Comparison of ENCODE assay signal across 8 cellular contexts in genomic region chr15:101121511-101122090, GRCh38.
DNase-seq lines count a peak whose midpoint lies in the region; ATAC-seq, FAIRE-seq and TF ChIP-seq lines count a peak whose summit lies in the region.

No MANE protein-coding gene starts in this region.

- TF ChIP-seq EP300 in HepG2 (IDR thresholded peaks at IDR 0.05; ENCODE audit: low read depth in 2 of 2, low read length in 2 of 2) (no peak), HepG2 (CRISPR knock-in tag; IDR thresholded peaks at IDR 0.05; ENCODE audit: borderline replicate concordance) (no peak)

- H3K4me1 Mint-ChIP-seq in central memory CD8-positive, alpha-beta T cell = peaks cover 40% of the 10 kb centered on the region

- H3K4me3 Mint-ChIP-seq in central memory CD8-positive, alpha-beta T cell = peak overlapping the region; percentile 4

- no peaks in the 10 kb centered on the region for H3K79me2 ChIP-seq in HepG2 (ENCODE audit: insufficient read depth, low read length)

- TF ChIP-seq RAD21 in HepG2 (CRISPR knock-in tag; IDR thresholded peaks at IDR 0.05) = 0 out of 2 replicates have a peak, but pooled peaks have one; percentile 17

- DNase-seq in SK-N-MC (ENCODE audit: low read depth, low spot score) (no peak), HepG2 (ENCODE audit: low spot score) (no peak), LoVo (ENCODE audit: low spot score) (no peak), HuH-7 (ENCODE audit: low spot score) (no peak)
- no peak for DNase-seq in central memory CD8-positive, alpha-beta T cell (ENCODE audit: low spot score in 2 of 2)
- DNase-seq in stimulated activated CD4-positive, alpha-beta T cell treated with anti-CD3 and anti-CD28 coated beads, Interleukin-2, amount 100 ng/mL, for 24 hours = peak; percentile 37 to 53

- peaks cover 6% of the 10 kb centered on the region for H3K36me3 Mint-ChIP-seq in central memory CD8-positive, alpha-beta T cell (ENCODE audit: insufficient read depth)

- in situ Hi-C loops in HepG2 (cut with HindIII; ENCODE audit: extremely low pct_ligation_motif_present, low pct_unique_long_range_greater_than_20kb) = no loop called here

- 9% methylated on average over 17 of the region's 26 CpGs for WGBS in HepG2 (ENCODE audit: low lambda C conversion rate)

- FAIRE-seq in HepG2 (lab: Jason Lieb, UNC) = no peak

- H3K36me3 ChIP-seq in SK-N-MC (ENCODE audit: insufficient read depth, low read length) (no peaks in the 10 kb centered on the region), HepG2 (replicated peaks in 1 of 2; ENCODE audit: control insufficient read depth in 1 of 2, insufficient read depth in 2 of 2, low read length in 2 of 2) (no peaks in the 10 kb centered on the region)

- H3K27me3 Mint-ChIP-seq in central memory CD8-positive, alpha-beta T cell = no peaks in the 10 kb centered on the region

- H3K9me3 Mint-ChIP-seq in central memory CD8-positive, alpha-beta T cell = no peaks in the 10 kb centered on the region

- H4K20me1 ChIP-seq in HepG2 (ENCODE audit: insufficient read depth, low read length) = no peaks in the 10 kb centered on the region

- BruUV-seq in HepG2 (replicated peaks; lab: Mats Ljungman, UMichigan) = no TSS peak

- CTCF ChIA-PET in HepG2 (lab: Yijun Ruan, JAX; ENCODE audit: low intra/inter-chr PET ratio, low total read pairs) = interaction anchor here (0.9 to 1.3 kb wide), 2 partner anchors 106 to 137 kb away, joined by 4 read pairs; no protein-coding TSS in a partner anchor

- H3K9ac ChIP-seq in SK-N-MC (ENCODE audit: insufficient read length) = peak overlapping the region; percentile 55
- peak overlapping the region; percentile 64; the same call in 1 of the 2 replicates for H3K9ac ChIP-seq in HepG2 (ENCODE audit: insufficient read depth, low read depth, low read length)

- intact Hi-C loops in HepG2 (cut with micrococcal nuclease; ENCODE audit: unreplicated experiment) = loop anchor here (10.0 kb wide), 1 partner anchor 133 kb away; the partner anchor contains the start of gene CHSY1

- H3K27ac ChIP-seq in SK-N-MC (no peak overlapping the region), HepG2 (ENCODE audit: extremely low read length, insufficient read depth, low read length) (no peak overlapping the region)

- ATAC-seq in GM18505 (IDR thresholded peaks at IDR 0.05; ENCODE audit: unreplicated experiment) = peak; percentile 72
- ATAC-seq in HG02973 (IDR thresholded peaks at IDR 0.05; ENCODE audit: unreplicated experiment) = peak; percentile 47
- no peak for ATAC-seq in central memory CD8-positive, alpha-beta T cell (replicated peaks; ENCODE audit: extremely low read depth, poor library complexity, severe bottlenecking)
- peak; percentile 81 for ATAC-seq in HepG2

- TF ChIP-seq POLR2A in GM18505 (IDR thresholded peaks at IDR 0.05; ENCODE audit: borderline replicate concordance, extremely low read depth, insufficient read depth, insufficient read length) (no peak), HepG2 (IDR thresholded peaks at IDR 0.05; ENCODE audit: insufficient read depth in 1 of 2, low read depth in 2 of 2, low read length in 2 of 2) (no peak)

- no peak overlapping the region for H2AFZ ChIP-seq in HepG2 (ENCODE audit: low read length)

- H3K4me1 ChIP-seq in HepG2 (ENCODE audit: insufficient read depth, low read length) = peaks cover 42% of the 10 kb centered on the region

- H3K4me3 ChIP-seq in SK-N-MC (no peak overlapping the region), HepG2 (replicated peaks in 1 of 3; ENCODE audit: insufficient read depth in 1 of 3, low read depth in 2 of 3, low read length in 3 of 3) (peak overlapping the region; percentile 43 to 70 (median 58))

- peak; percentile 70 for TF ChIP-seq CTCF in HepG2 (CRISPR knock-in tag; IDR thresholded peaks at IDR 0.05)

- H3K9me3 ChIP-seq in SK-N-MC (ENCODE audit: low read depth, low read length) (no peaks in the 10 kb centered on the region), HepG2 (ENCODE audit: low read length) (no peaks in the 10 kb centered on the region)

- H3K27ac Mint-ChIP-seq in central memory CD8-positive, alpha-beta T cell (ENCODE audit: low read depth) = peak overlapping the region; percentile 85

- H3K27me3 ChIP-seq in HepG2 (ENCODE audit: control insufficient read depth in 1 of 2, insufficient read depth in 2 of 2, low read length in 2 of 2) = peaks cover 2 to 30% of the 10 kb centered on the region in 2 experiments; a peak in 3 of 5 replicates

- POLR2A ChIA-PET in HepG2 (lab: Yijun Ruan, JAX) = interaction anchor here (1.3 kb wide), 1 partner anchor 31 kb away, joined by 3 read pairs; no protein-coding TSS in a partner anchor

- H3K4me2 ChIP-seq in HepG2 (ENCODE audit: low read depth, low read length) = peak overlapping the region; percentile 84

TF ChIP-seq in HepG2, 621 proteins besides CTCF, POLR2A, EP300 and RAD21 (continues in another document):
- TF ChIP-seq ZNF607 (CRISPR knock-in tag; IDR thresholded peaks at IDR 0.05; ENCODE audit: borderline replicate concordance) (no peak), ZMYM2 (CRISPR knock-in tag; IDR thresholded peaks at IDR 0.05) (no peak), FOXO1 (CRISPR knock-in tag; IDR thresholded peaks at IDR 0.05) (0 out of 2 replicates have a peak, but pooled peaks have one; percentile 9), KDM3A (CRISPR knock-in tag; IDR thresholded peaks at IDR 0.05; ENCODE audit: low read depth) (no peak), CEBPG (CRISPR knock-in tag; IDR thresholded peaks at IDR 0.05) (no peak), ZNF501 (CRISPR knock-in tag; IDR thresholded peaks at IDR 0.05) (peak; percentile 39; the same call in 1 of the 2 replicates), ZNF776 (CRISPR knock-in tag; IDR thresholded peaks at IDR 0.05) (no peak), TFAP4 (IDR thresholded peaks at IDR 0.05; ENCODE audit: borderline replicate concordance, low read depth) (peak; percentile 19; the same call in 1 of the 2 replicates), USF2 (IDR thresholded peaks at IDR 0.05; ENCODE audit: low read depth, low read length) (no peak), USF2 (CRISPR knock-in tag; IDR thresholded peaks at IDR 0.05; ENCODE audit: borderline replicate concordance) (no peak), FOSL2 (CRISPR knock-in tag; IDR thresholded peaks at IDR 0.05) (no peak), ZNF782 (CRISPR knock-in tag; IDR thresholded peaks at IDR 0.05; ENCODE audit: borderline replicate concordance) (no peak), ATF4 (CRISPR knock-in tag; IDR thresholded peaks at IDR 0.05) (no peak), NCOR1 (IDR thresholded peaks at IDR 0.05; ENCODE audit: borderline replicate concordance, low read length) (no peak), ZNF639 (CRISPR knock-in tag; conservative IDR thresholded peaks at IDR 0.05) (no peak), ZNF572 (CRISPR knock-in tag; IDR thresholded peaks at IDR 0.05) (0 out of 2 replicates have a peak, but pooled peaks have one; percentile 33), SOX13 (IDR thresholded peaks at IDR 0.05) (no peak), SOX13 (CRISPR knock-in tag; conservative IDR thresholded peaks at IDR 0.05 in 1 of 2, IDR thresholded peaks at IDR 0.05 in 1 of 2) (no peak)

Comparison
In these comparisons a context has a peak if more than half of its experiments do, and no peak if none do; other contexts are left out.
1. DNase-seq: peak in stimulated activated CD4-positive, alpha-beta T cell treated with anti-CD3 and anti-CD28 coated beads, Interleukin-2, amount 100 ng/mL, for 24 hours (2 of 2); none in SK-N-MC (single experiment), central memory CD8-positive, alpha-beta T cell (0 of 2), HepG2 (single experiment), LoVo (single experiment) and HuH-7 (single experiment).